1 cellular context compared by ENCODE assay signal in genomic region chr10:75801121-75801520, GRCh38.
TF ChIP-seq lines count a peak whose summit lies in the region.

No MANE protein-coding gene starts in this region.

TF ChIP-seq in GM23338, 12 proteins besides CTCF, POLR2A, EP300 and RAD21 (continued from another document):
- TF ChIP-seq REST (IDR thresholded peaks at IDR 0.05; ENCODE audit: unreplicated experiment) (no peak), STAT1 (IDR thresholded peaks at IDR 0.05; ENCODE audit: unreplicated experiment) (no peak), ZNF462 (CRISPR knock-in tag; IDR thresholded peaks at IDR 0.05) (no peak), JUNB (IDR thresholded peaks at IDR 0.05; ENCODE audit: unreplicated experiment) (no peak), NANOG (IDR thresholded peaks at IDR 0.05; ENCODE audit: borderline replicate concordance) (no peak), EZH2phosphoT487 (IDR thresholded peaks at IDR 0.05; ENCODE audit: unreplicated experiment) (no peak)
